22 cellular contexts compared by ENCODE assay signal in the genomic region with DNA sequence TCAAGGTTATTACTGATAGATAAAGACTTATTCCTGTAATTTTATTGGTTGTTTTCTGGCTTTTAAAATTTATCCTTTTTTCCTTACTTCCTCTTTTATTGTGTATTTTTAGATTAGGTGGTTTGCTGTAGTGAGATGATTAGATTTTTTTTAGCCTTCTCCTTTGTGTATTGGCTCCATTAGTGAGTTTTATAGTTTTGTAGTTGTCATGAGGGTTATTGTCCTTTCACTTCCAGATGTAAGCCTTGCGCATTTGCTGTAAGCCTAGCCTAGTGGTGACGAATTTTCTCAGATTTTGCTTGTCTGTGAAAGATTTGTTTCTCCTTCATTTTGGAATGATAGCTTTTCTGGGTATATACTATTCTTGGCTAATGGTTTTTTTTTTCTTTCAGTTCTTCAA.
"Had no signal": no experiment of that assay in that cellular context is flagged by ENCODE, and none has a peak within 500 bp of the region (broad histone marks: within the 10 kb centered on the region; RNA-seq: fewer than 3 reads in every experiment).

No MANE protein-coding gene starts in this region.

- H3K9me3 ChIP-seq: gastrocnemius medialis, ovary, psoas muscle, sigmoid colon, upper lobe of right lung, uterus had no signal

- H3K27ac ChIP-seq: epithelial cell of prostate, gastrocnemius medialis, ovary, psoas muscle, sigmoid colon, transverse colon, upper lobe of right lung, uterus had no signal

- H3K27me3 ChIP-seq: gastrocnemius medialis, ovary, sigmoid colon, transverse colon, upper lobe of right lung, uterus had no signal

- ATAC-seq: esophagus mucosa; gastrocnemius medialis; left ventricle myocardium superior; natural killer cell; psoas muscle; right cardiac atrium; stimulated activated memory B cell treated with anti-CD40 and anti-IgM and Interleukin-4, amounts not matched to agents 10 μg/mL and 1 μg/mL and 100 μg/mL, for 72 hours; upper lobe of right lung had no signal

- DNase-seq: effector CD8-positive, alpha-beta T cell; endodermal cell; foreskin fibroblast; gastrocnemius medialis; head of caudate nucleus; left ventricle myocardium superior; natural killer cell; occipital lobe; ovary; posterior cingulate gyrus; psoas muscle; right cardiac atrium; sigmoid colon; stimulated activated CD4-positive, alpha-beta T cell treated with anti-CD3 and anti-CD28 coated beads, Interleukin-2, amount 100 ng/mL, for 24 hours; stimulated activated CD4-positive, alpha-beta T cell treated with anti-CD3 and anti-CD28 coated beads, Interleukin-4, amount 100 ng/mL, for 4 hours; transverse colon; upper lobe of right lung; uterus had no signal

- H3K4me1 ChIP-seq: gastrocnemius medialis, psoas muscle, transverse colon, upper lobe of right lung, uterus had no signal

- H3K4me3 ChIP-seq: gastrocnemius medialis, lung, ovary, psoas muscle, sigmoid colon, transverse colon, upper lobe of right lung, uterus had no signal

- H3K36me3 ChIP-seq: gastrocnemius medialis, ovary, sigmoid colon, transverse colon, upper lobe of right lung, uterus had no signal
